19 cellular contexts compared by ENCODE assay signal in the genomic region with DNA sequence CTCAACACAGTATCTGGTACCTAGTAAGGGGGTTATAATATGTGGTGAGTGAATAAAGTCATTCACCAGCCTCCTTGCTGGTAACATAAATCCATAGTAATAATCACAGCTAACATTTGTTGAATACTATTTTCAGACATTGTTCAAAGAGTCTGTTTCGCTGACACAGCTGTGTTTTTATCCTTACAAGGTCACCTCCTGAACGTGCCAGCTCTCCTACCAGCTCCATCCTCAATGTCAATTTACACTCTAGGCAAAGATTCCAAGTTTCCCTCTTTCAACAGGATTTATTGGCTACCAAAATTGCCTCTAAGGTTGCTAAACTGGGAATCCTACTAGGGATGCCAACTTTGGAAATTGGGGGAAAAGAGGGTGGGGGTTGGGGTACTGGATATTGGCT.
"Had no signal": no experiment of that assay in that cellular context is flagged by ENCODE, and none has a peak within 500 bp of the region (broad histone marks: within the 10 kb centered on the region; RNA-seq: fewer than 3 reads in every experiment).

No MANE protein-coding gene starts in this region.

- H3K27me3 Mint-ChIP-seq: progenitor cell of endocrine pancreas had no signal

- H3K9me3 Mint-ChIP-seq: activated T-helper 1 cell treated with anti-CD3 and anti-CD28 coated beads, Interleukin-12 subunit alpha, Interleukin-12 subunit beta, Interleukin-2, Interleukin-4 antibody, amounts not matched to agents 30 ng/mL and 10 ng/mL and 1 ng/mL, durations not matched to agents 14 hours and 24 hours and 36 hours; natural killer cell; T-helper 1 cell treated with Interleukin-12 subunit alpha and Interleukin-12 subunit beta and Interleukin-4 antibody, amounts not matched to agents 30 μg/mL and 1 μg/mL, for 36 hours had no signal

- H3K4me3 Mint-ChIP-seq: activated CD8-positive, alpha-beta T cell treated with anti-CD3 and anti-CD28 coated beads, Interleukin-2, amount 10 ng/mL, durations not matched to agents 7 days and 5 days; activated T-helper 1 cell treated with anti-CD3 and anti-CD28 coated beads, Interleukin-12 subunit alpha, Interleukin-12 subunit beta, Interleukin-2, Interleukin-4 antibody, amounts not matched to agents 30 ng/mL and 10 ng/mL and 1 ng/mL, durations not matched to agents 14 hours and 24 hours and 36 hours; natural killer cell; T-helper 1 cell treated with Interleukin-12 subunit alpha and Interleukin-12 subunit beta and Interleukin-4 antibody, amounts not matched to agents 30 μg/mL and 1 μg/mL, for 36 hours; WTC11 had no signal

- H3K4me1 Mint-ChIP-seq: natural killer cell had no signal

- H3K36me3 Mint-ChIP-seq: natural killer cell had no signal

- H3K9me3 ChIP-seq: thoracic aorta had no signal

- H3K36me3 ChIP-seq: thoracic aorta had no signal

- H3K27ac Mint-ChIP-seq: activated CD8-positive, alpha-beta T cell treated with anti-CD3 and anti-CD28 coated beads, Interleukin-2, amount 10 ng/mL, durations not matched to agents 7 days and 5 days; activated T-helper 1 cell treated with anti-CD3 and anti-CD28 coated beads, Interleukin-12 subunit alpha, Interleukin-12 subunit beta, Interleukin-2, Interleukin-4 antibody, amounts not matched to agents 30 ng/mL and 10 ng/mL and 1 ng/mL, durations not matched to agents 14 hours and 24 hours and 36 hours; natural killer cell; progenitor cell of endocrine pancreas; T-helper 1 cell treated with Interleukin-12 subunit alpha and Interleukin-12 subunit beta and Interleukin-4 antibody, amounts not matched to agents 30 μg/mL and 1 μg/mL, for 36 hours; WTC11 had no signal

- DNase-seq: activated CD4-positive, alpha-beta T cell treated with anti-CD3 and anti-CD28 coated beads for 48 hours; activated CD8-positive, alpha-beta memory T cell treated with anti-CD3 and anti-CD28 coated beads, Interleukin-2, amount 50 U/mL, for 48 hours; activated CD8-positive, alpha-beta T cell treated with anti-CD3 and anti-CD28 coated beads, Interleukin-2, amount 10 ng/mL, durations not matched to agents 7 days and 5 days; activated naive CD4-positive, alpha-beta T cell; aorta; caudate nucleus; effector memory CD4-positive, alpha-beta T cell; hippocampal formation; kidney glomerular epithelial cell; natural killer cell; occipital lobe; stimulated activated CD4-positive, alpha-beta T cell treated with anti-CD3 and anti-CD28 coated beads, Interleukin-4, amount 100 ng/mL, for 1 hour; stimulated activated CD8-positive, alpha-beta memory T cell treated with anti-CD3 and anti-CD28 coated beads, Interleukin-4, amount 100 ng/mL, for 48 hours; stimulated activated naive CD8-positive, alpha-beta T cell treated with anti-CD3 and anti-CD28 coated beads, Interleukin-15, Interleukin-2, amounts not matched to agents 100 U/mL and 50 U/mL, for 24 hours had no signal

- ATAC-seq: activated CD8-positive, alpha-beta T cell treated with anti-CD3 and anti-CD28 coated beads, Interleukin-2, amount 10 ng/mL, durations not matched to agents 7 days and 5 days; natural killer cell; stimulated activated naive CD8-positive, alpha-beta T cell treated with anti-CD3 and anti-CD28 coated beads, Interleukin-15, Interleukin-2, amounts not matched to agents 100 U/mL and 50 U/mL, for 24 hours; WTC11 had no signal
